In the genomic region with DNA sequence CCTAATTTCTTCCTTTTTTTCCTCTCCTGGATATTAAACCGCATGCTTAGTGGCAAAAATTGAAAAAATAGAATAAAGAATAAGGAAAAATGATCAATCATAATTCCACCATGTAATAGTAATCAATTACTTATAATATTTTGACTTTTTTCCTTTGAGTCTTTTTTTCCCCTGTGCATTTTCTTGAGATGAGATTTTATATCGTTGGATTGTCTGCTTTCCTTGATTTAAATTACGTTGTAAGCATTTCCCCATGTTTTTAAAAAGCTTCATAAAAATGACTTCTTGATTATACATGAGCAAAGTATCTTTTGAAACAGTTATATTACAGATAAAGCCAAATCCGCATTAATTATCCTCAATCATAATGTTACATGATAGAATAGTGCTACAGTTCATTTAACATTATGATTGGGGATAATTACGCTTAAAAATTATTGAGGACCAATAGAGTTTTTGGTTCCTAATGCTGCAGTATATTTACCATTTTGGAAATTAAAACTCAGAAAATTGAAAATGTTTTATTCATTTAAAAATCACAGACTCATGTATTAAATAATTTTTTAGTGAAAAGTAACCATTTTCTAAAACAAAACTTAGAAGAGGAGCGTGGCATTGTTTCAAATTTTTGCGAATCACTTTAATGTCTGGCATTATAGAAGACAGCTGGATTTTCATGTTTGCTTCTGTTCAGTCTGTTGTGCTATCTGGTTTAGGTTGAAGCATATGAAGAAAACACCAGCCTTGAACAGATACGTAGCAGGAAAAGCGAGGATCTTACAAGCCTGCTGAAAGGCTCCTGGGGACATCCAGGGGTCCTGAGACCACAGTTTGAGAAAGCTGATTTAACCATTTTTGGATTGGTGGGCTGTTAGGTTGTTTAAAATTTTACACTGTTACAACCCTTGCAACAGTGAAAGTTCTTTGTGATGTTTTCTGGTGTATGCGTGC, we compare ENCODE assay signal across 7 cellular contexts. TPM values are rescaled to one million over a fixed set of nuclear protein-coding genes. Genes with fewer than 3 reads are reported as not detected.
DNase-seq lines count a peak whose midpoint lies in the region; ATAC-seq and TF ChIP-seq lines count a peak whose summit lies in the region.

No MANE protein-coding gene starts in this region.

- peak overlapping the region in 11 of 21 experiments; percentile 92 to 99 (median 97) for H3K27ac ChIP-seq in skin epidermis

- POLR2A ChIA-PET in T-cell (lab: Charles Lee) = no interaction called here

- no peak for TF ChIP-seq CTCF in glutamatergic neuron (IDR thresholded peaks at IDR 0.05; ENCODE audit: partially characterized antibody, unreplicated experiment)

- H3K27ac Mint-ChIP-seq in T-cell (no peak overlapping the region), glutamatergic neuron (ENCODE audit: unreplicated experiment) (peak overlapping the region; percentile 88)

- H3K4me1 Mint-ChIP-seq in T-cell (peaks cover 22 to 38% (median 30%) of the 10 kb centered on the region in 3 donors), glutamatergic neuron (ENCODE audit: low read depth, unreplicated experiment) (peaks cover 6% of the 10 kb centered on the region)

- no peaks in the 10 kb centered on the region for H3K9me3 ChIP-seq in HAP-1

- peak in 1 of 2 experiments; percentile 42 for DNase-seq in HAP-1 (ENCODE audit: low spot score in 2 of 2)
- DNase-seq in T-cell = no peak
- no peak for DNase-seq in glutamatergic neuron
- no peak for DNase-seq in KG1 (lab: John Stamatoyannopoulos, UW)
- DNase-seq in AML-193 (lab: John Stamatoyannopoulos, UW) = no peak
- no peak for DNase-seq in dedifferentiated amniotic fluid mesenchymal stem cell (ENCODE audit: extremely low spot score)

- H3K27me3 Mint-ChIP-seq in T-cell (no peaks in the 10 kb centered on the region), glutamatergic neuron (ENCODE audit: unreplicated experiment) (peaks cover 4% of the 10 kb centered on the region)

- H3K36me3 ChIP-seq in HAP-1 (replicated peaks) = no peaks in the 10 kb centered on the region

- peaks cover 14% of the 10 kb centered on the region for H3K36me3 Mint-ChIP-seq in T-cell
- H3K36me3 Mint-ChIP-seq in glutamatergic neuron (ENCODE audit: unreplicated experiment) = no peaks in the 10 kb centered on the region

- ATAC-seq in T-cell (replicated peaks in 1 of 4) = no peak

- H3K4me3 Mint-ChIP-seq in T-cell (peak overlapping the region; percentile 90 to 97 (median 94)), glutamatergic neuron (ENCODE audit: unreplicated experiment) (peak overlapping the region; percentile 91)

- no peaks in the 10 kb centered on the region for H3K27me3 ChIP-seq in HAP-1 (ENCODE audit: low read depth)

- H3K4me1 ChIP-seq in HAP-1 = peaks cover 6% of the 10 kb centered on the region

- no peaks in the 10 kb centered on the region for H3K9me3 Mint-ChIP-seq in T-cell
- H3K9me3 Mint-ChIP-seq in glutamatergic neuron (ENCODE audit: unreplicated experiment) = peaks cover 5% of the 10 kb centered on the region

- CTCF ChIA-PET in T-cell (lab: Charles Lee) = no interaction called here

- in situ Hi-C loops in HAP-1 (cut with MboI; ENCODE audit: low sequenced_read_pairs) = no loop called here

- H3K4me3 ChIP-seq in HAP-1 (peak overlapping the region; percentile 93), skin epidermis (peak overlapping the region; percentile 54 to 89 (median 79))

RNA-seq across cellular contexts. Expression of gene ZFYVE16, which starts 1.4 kb away (rescaled TPM):
- 10 to 100 TPM; 14.6 to 17.9 (median 17.0) TPM for total RNA-seq in T-cell
- 51.5 TPM for total RNA-seq in glutamatergic neuron (ENCODE audit: unreplicated experiment)
